Comparison of ENCODE assay signal across 10 cellular contexts in genomic region chr2:102801098-102801718, GRCh38. TPM values are rescaled to one million over a fixed set of nuclear protein-coding genes. Genes with fewer than 3 reads are reported as not detected.
DNase-seq lines count a peak whose midpoint lies in the region; ATAC-seq and TF ChIP-seq lines count a peak whose summit lies in the region.
"Had no signal": no experiment of that assay in that cellular context is flagged by ENCODE, and none has a peak within 500 bp of the region (broad histone marks: within the 10 kb centered on the region; RNA-seq: fewer than 3 reads in every experiment).

No MANE protein-coding gene starts in this region.

- H3K4me1 Mint-ChIP-seq in activated T-helper 1 cell treated with anti-CD3 and anti-CD28 coated beads, Interleukin-12 subunit alpha, Interleukin-12 subunit beta, Interleukin-2, Interleukin-4 antibody, amounts not matched to agents 30 ng/mL and 10 ng/mL and 1 ng/mL, durations not matched to agents 14 hours and 24 hours and 36 hours (ENCODE audit: low read depth), result peaks cover 9% of the 10 kb centered on the region

- no peak overlapping the region for H3K27ac Mint-ChIP-seq in activated T-helper 1 cell treated with anti-CD3 and anti-CD28 coated beads, Interleukin-12 subunit alpha, Interleukin-12 subunit beta, Interleukin-2, Interleukin-4 antibody, amounts not matched to agents 30 ng/mL and 10 ng/mL and 1 ng/mL, durations not matched to agents 14 hours and 24 hours and 36 hours

- H3K4me3 Mint-ChIP-seq in activated T-helper 1 cell treated with anti-CD3 and anti-CD28 coated beads, Interleukin-12 subunit alpha, Interleukin-12 subunit beta, Interleukin-2, Interleukin-4 antibody, amounts not matched to agents 30 ng/mL and 10 ng/mL and 1 ng/mL, durations not matched to agents 14 hours and 24 hours and 36 hours, result no peak overlapping the region

- intact Hi-C loops in activated T-helper 1 cell treated with anti-CD3 and anti-CD28 coated beads, Interleukin-12 subunit alpha, Interleukin-12 subunit beta, Interleukin-2, Interleukin-4 antibody, amounts not matched to agents 30 ng/mL and 10 ng/mL and 1 ng/mL, durations not matched to agents 14 hours and 24 hours and 36 hours (cut with micrococcal nuclease), result no loop called here

- TF ChIP-seq CTCF in choroid plexus epithelial cell (conservative IDR thresholded peaks at IDR 0.05; ENCODE audit: low read depth, low read length), result no peak

- H3K4me3 ChIP-seq in Jurkat, Clone E6-1 (ENCODE audit: low read length), result no peak overlapping the region
- no peak overlapping the region for H3K4me3 ChIP-seq in choroid plexus epithelial cell (ENCODE audit: low read depth, low read length)
- H3K4me3 ChIP-seq: prostate gland had no signal

- no peak for ATAC-seq in HG02798 (IDR thresholded peaks at IDR 0.05; ENCODE audit: poor library complexity, unreplicated experiment)

- DNase-seq in EL (peak; percentile 2), choroid plexus epithelial cell (ENCODE audit: low read depth) (peak; percentile 33), iris pigment epithelial cell (ENCODE audit: low read depth) (peak; percentile 21), NCI-H1694 treated with DMSO at 0.1 percent for 48 hours (lab: John Stamatoyannopoulos, UW) (no peak)
- DNase-seq in Jurkat, Clone E6-1 (ENCODE audit: low read depth, low spot score), result peak; percentile 27
- no peak for DNase-seq in activated CD4-positive, alpha-beta T cell treated with anti-CD3 and anti-CD28 coated beads, Interleukin-2, amount 50 U/mL, for 4 hours
- no peak for DNase-seq in activated T-helper 1 cell treated with anti-CD3 and anti-CD28 coated beads, Interleukin-12 subunit alpha, Interleukin-12 subunit beta, Interleukin-2, Interleukin-4 antibody, amounts not matched to agents 30 ng/mL and 10 ng/mL and 1 ng/mL, durations not matched to agents 14 hours and 24 hours and 36 hours (ENCODE audit: low spot score)
- DNase-seq: SK-N-SH had no signal

- H3K27me3 Mint-ChIP-seq in activated T-helper 1 cell treated with anti-CD3 and anti-CD28 coated beads, Interleukin-12 subunit alpha, Interleukin-12 subunit beta, Interleukin-2, Interleukin-4 antibody, amounts not matched to agents 30 ng/mL and 10 ng/mL and 1 ng/mL, durations not matched to agents 14 hours and 24 hours and 36 hours (ENCODE audit: insufficient read depth), result peaks cover 2% of the 10 kb centered on the region

- H3K9me3 Mint-ChIP-seq in activated T-helper 1 cell treated with anti-CD3 and anti-CD28 coated beads, Interleukin-12 subunit alpha, Interleukin-12 subunit beta, Interleukin-2, Interleukin-4 antibody, amounts not matched to agents 30 ng/mL and 10 ng/mL and 1 ng/mL, durations not matched to agents 14 hours and 24 hours and 36 hours, result peaks cover 54% of the 10 kb centered on the region

- peaks cover 24% of the 10 kb centered on the region for H3K36me3 Mint-ChIP-seq in activated T-helper 1 cell treated with anti-CD3 and anti-CD28 coated beads, Interleukin-12 subunit alpha, Interleukin-12 subunit beta, Interleukin-2, Interleukin-4 antibody, amounts not matched to agents 30 ng/mL and 10 ng/mL and 1 ng/mL, durations not matched to agents 14 hours and 24 hours and 36 hours (ENCODE audit: low read depth)

RNA-seq across cellular contexts. Expression of gene TMEM182, which starts 39.4 kb away (rescaled TPM):
- polyA plus RNA-seq in Jurkat, Clone E6-1 (2012; ENCODE audit: insufficient read depth, insufficient read length), result 10.6 TPM
- 2.1 and 4.4 TPM in 2 replicates for total RNA-seq in activated T-helper 1 cell treated with anti-CD3 and anti-CD28 coated beads, Interleukin-12 subunit alpha, Interleukin-12 subunit beta, Interleukin-2, Interleukin-4 antibody, amounts not matched to agents 30 ng/mL and 10 ng/mL and 1 ng/mL, durations not matched to agents 14 hours and 24 hours and 36 hours

Comparison
In these comparisons a context has a peak if more than half of its experiments do, and no peak if none do; other contexts are left out.
1. DNase-seq: peak in EL (single experiment), Jurkat, Clone E6-1 (single experiment), choroid plexus epithelial cell (single experiment) and iris pigment epithelial cell (single experiment); none in activated CD4-positive, alpha-beta T cell treated with anti-CD3 and anti-CD28 coated beads, Interleukin-2, amount 50 U/mL, for 4 hours (0 of 2), activated T-helper 1 cell treated with anti-CD3 and anti-CD28 coated beads, Interleukin-12 subunit alpha, Interleukin-12 subunit beta, Interleukin-2, Interleukin-4 antibody, amounts not matched to agents 30 ng/mL and 10 ng/mL and 1 ng/mL, durations not matched to agents 14 hours and 24 hours and 36 hours (single experiment) and NCI-H1694 treated with DMSO at 0.1 percent for 48 hours (single experiment).